Comparison of ENCODE assay signal across 19 cellular contexts in the genomic region with DNA sequence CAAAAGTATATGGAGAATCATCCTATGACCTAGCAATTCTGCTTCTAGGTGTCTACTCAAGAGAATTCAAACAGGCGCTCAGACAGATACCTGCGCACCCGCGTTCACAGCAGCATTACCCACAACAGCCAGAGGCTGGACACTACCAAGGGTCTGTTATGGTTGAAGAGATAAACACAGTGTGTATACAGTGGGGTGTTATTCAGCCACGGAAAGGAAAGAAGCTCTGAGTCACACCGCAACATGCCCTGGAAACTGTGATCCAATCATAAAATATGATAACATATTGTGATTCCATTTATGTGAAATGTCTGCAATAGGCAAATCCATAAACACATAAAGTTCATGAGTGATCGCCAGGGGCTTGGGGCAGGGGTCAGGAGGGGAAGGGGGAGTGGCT. TPM values are rescaled to one million over a fixed set of nuclear protein-coding genes. Genes with fewer than 3 reads are reported as not detected.
DNase-seq lines count a peak whose midpoint lies in the region; ATAC-seq, FAIRE-seq and TF ChIP-seq lines count a peak whose summit lies in the region.
"Had no signal": no experiment of that assay in that cellular context is flagged by ENCODE, and none has a peak within 500 bp of the region (broad histone marks: within the 10 kb centered on the region; RNA-seq: fewer than 3 reads in every experiment).

No MANE protein-coding gene starts in this region.

- WGBS in spleen, 5 donors = 87 to 94% (median 90%) methylated on average over 7 of the region's 7 CpGs

- H3K9me3 ChIP-seq in spleen = no peaks in the 10 kb centered on the region
- H3K9me3 ChIP-seq in kidney (ENCODE audit: control insufficient read depth in 1 of 2, low read length in 2 of 2) = no peaks in the 10 kb centered on the region
- H3K9me3 ChIP-seq: adrenal gland had no signal

- in situ Hi-C loops in astrocyte of the spinal cord (cut with HindIII; ENCODE audit: low sequenced_read_pairs) = no loop called here

- no peak for TF ChIP-seq POLR2A in spleen (IDR thresholded peaks at IDR 0.05)

- no peak overlapping the region for H3K27ac ChIP-seq in spleen
- H3K27ac ChIP-seq in kidney (ENCODE audit: low read depth in 2 of 2, low read length in 2 of 2) = no peak overlapping the region

- intact Hi-C loops in spleen (cut with DNase I; ENCODE audit: low total_unique reads) = loop anchor here (10.0 kb wide), 1 partner anchor 181 kb away; a partner anchor contains a TSS
- intact Hi-C loops in kidney (cut with DNase I) = no loop called here

- H3K9ac ChIP-seq in kidney (ENCODE audit: low read length in 2 of 2) = no peak overlapping the region

- peaks cover 0 to 28% (median 13%) of the 10 kb centered on the region in 6 donors for H3K4me1 ChIP-seq in spleen
- peaks cover 0 to 9% of the 10 kb centered on the region in 2 donors for H3K4me1 ChIP-seq in kidney (ENCODE audit: control insufficient read depth in 1 of 2, insufficient read depth in 1 of 2, low read depth in 1 of 2, low read length in 2 of 2)

- H3K36me3 ChIP-seq in spleen (no peaks in the 10 kb centered on the region), kidney (ENCODE audit: control insufficient read depth in 1 of 2, insufficient read depth in 2 of 2, low read length in 2 of 2) (no peaks in the 10 kb centered on the region)
- H3K36me3 ChIP-seq: adrenal gland had no signal

- peak; percentile 33 for FAIRE-seq in HTR-8/SVneo (lab: Jason Lieb, UNC)
- no peak for FAIRE-seq in kidney (lab: Jason Lieb, UNC)

- TF ChIP-seq CTCF in astrocyte of the spinal cord (IDR thresholded peaks at IDR 0.05; ENCODE audit: low read depth, low read length) (no peak), fibroblast of villous mesenchyme (IDR thresholded peaks at IDR 0.05; ENCODE audit: insufficient read depth, low read depth, low read length) (no peak), spleen (IDR thresholded peaks at IDR 0.05 in 8 of 11, conservative IDR thresholded peaks at IDR 0.05 in 3 of 11) (no peak), kidney (IDR thresholded peaks at IDR 0.05; ENCODE audit: borderline replicate concordance, extremely low read depth, insufficient read depth) (no peak)

- ATAC-seq in HG03175 (IDR thresholded peaks at IDR 0.05; ENCODE audit: unreplicated experiment) = no peak
- ATAC-seq: left lobe of liver, sciatic nerve had no signal

- peaks cover 0 to 85% (median 9%) of the 10 kb centered on the region in 7 donors for H3K27me3 ChIP-seq in spleen (replicated peaks in 1 of 7)
- H3K27me3 ChIP-seq: adrenal gland had no signal

- H3K4me3 ChIP-seq in astrocyte of the spinal cord (ENCODE audit: low read depth, low read length) (no peak overlapping the region), fibroblast of villous mesenchyme (ENCODE audit: low read depth, low read length) (no peak overlapping the region), spleen (no peak overlapping the region), kidney (ENCODE audit: low read length in 2 of 2) (no peak overlapping the region)
- H3K4me3 ChIP-seq: adrenal gland had no signal

- DNase-seq in HTR-8/SVneo (ENCODE audit: insufficient read length, low spot score) = no peak
- DNase-seq in astrocyte of the spinal cord (ENCODE audit: low read depth, low spot score) = peak; percentile 22
- DNase-seq in fibroblast of villous mesenchyme (ENCODE audit: low read depth) = peak; percentile 89
- DNase-seq in spleen = peak; percentile 23
- DNase-seq in kidney = no peak
- no peak for DNase-seq in effector CD4-positive, alpha-beta T cell
- DNase-seq: activated CD4-positive, alpha-beta memory T cell treated with anti-CD3 and anti-CD28 coated beads, Interleukin-2, amount 10 ng/mL, durations not matched to agents 7 days and 5 days; activated CD4-positive, CD25-positive, alpha-beta regulatory T cell; activated effector memory CD4-positive, alpha-beta T cell treated with Interleukin-2 at 50 U/mL for 16 hours; adrenal gland; central memory CD4-positive, alpha-beta T cell; H9; KBM-7; NCI-H1694 treated with DMSO at 0.1 percent for 48 hours; NCI-H69 had no signal

RNA-seq across cellular contexts. Expression of a gene that starts 18.0 kb away (rescaled TPM):
- total RNA-seq in fibroblast of villous mesenchyme (not detected in 2 replicates), spleen (not detected), kidney (0.69 TPM)
- polyA plus RNA-seq in spleen (under 1 TPM in 1 of 3 donors, not detected in 2; 0.03 TPM), kidney (ENCODE audit: insufficient read depth, low read depth, low replicate concordance) (not detected)
- total RNA-seq: activated CD4-positive, alpha-beta memory T cell treated with anti-CD3 and anti-CD28 coated beads, Interleukin-2, amount 10 ng/mL, durations not matched to agents 7 days and 5 days; left lobe of liver had no signal
- polyA plus RNA-seq: CD14-positive monocyte had no signal

Comparison
In these comparisons a context has a peak if more than half of its experiments do, and no peak if none do; other contexts are left out.
1. DNase-seq: peak in astrocyte of the spinal cord (single experiment), fibroblast of villous mesenchyme (single experiment) and spleen (single experiment); none in HTR-8/SVneo (single experiment), kidney (single experiment) and effector CD4-positive, alpha-beta T cell (single experiment).